Comparison of ENCODE assay signal across 8 cellular contexts in genomic region chr9:128218172-128218517, GRCh38. TPM values are rescaled to one million over a fixed set of nuclear protein-coding genes. Genes with fewer than 3 reads are reported as not detected.
DNase-seq lines count a peak whose midpoint lies in the region; ATAC-seq and TF ChIP-seq lines count a peak whose summit lies in the region.
"Had no signal": no experiment of that assay in that cellular context is flagged by ENCODE, and none has a peak within 500 bp of the region (broad histone marks: within the 10 kb centered on the region; RNA-seq: fewer than 3 reads in every experiment).

No MANE protein-coding gene starts in this region.

- H3K27ac Mint-ChIP-seq in activated naive CD8-positive, alpha-beta T cell treated with anti-CD3 and anti-CD28 coated beads, Interleukin-2, amount 10 ng/mL, durations not matched to agents 7 days and 5 days: peak overlapping the region; percentile 86
- peak overlapping the region; percentile 67 for H3K27ac Mint-ChIP-seq in stimulated activated memory B cell treated with anti-CD40 and anti-IgM and Interleukin-4, amounts not matched to agents 10 μg/mL and 1 μg/mL and 100 μg/mL, for 72 hours

- no peak for TF ChIP-seq RAD21 in IMR-90 (IDR thresholded peaks at IDR 0.05; ENCODE audit: low read length)

- no peak for TF ChIP-seq CTCF in IMR-90 (conservative IDR thresholded peaks at IDR 0.05; ENCODE audit: low read depth, low read length)

- BruUV-seq in IMR-90 (replicated peaks; lab: Mats Ljungman, UMichigan): no TSS peak

- dilution Hi-C loops in IMR-90 (cut with HindIII; ENCODE audit: low sequenced_read_pairs, unreplicated experiment): no loop called here

- TF ChIP-seq POLR2A in IMR-90 (IDR thresholded peaks at IDR 0.05; ENCODE audit: low read depth, low read length): no peak

- intact Hi-C loops in IMR-90 (cut with micrococcal nuclease): no loop called here

- no peak overlapping the region for H4K8ac ChIP-seq in IMR-90 (ENCODE audit: low read depth in 2 of 2, low read length in 2 of 2)

- no peak overlapping the region for H4K5ac ChIP-seq in IMR-90 (ENCODE audit: low read depth, low read length)

- peaks cover 6% of the 10 kb centered on the region; the same call in 1 of the 2 replicates for H3K36me3 ChIP-seq in IMR-90 (ENCODE audit: control insufficient read depth, insufficient read depth, low read length)

- H3K9ac ChIP-seq in IMR-90 (ENCODE audit: low read depth, low read length): no peak overlapping the region

- H3K4me1 ChIP-seq in IMR-90 (ENCODE audit: control insufficient read depth, insufficient read depth, low read length): peaks cover 19% of the 10 kb centered on the region

- no peak overlapping the region for H4K91ac ChIP-seq in IMR-90 (ENCODE audit: insufficient read depth, low read depth, low read length)

- no peak overlapping the region for H3K4me3 ChIP-seq in IMR-90 (ENCODE audit: insufficient read depth, low read depth, low read length)

- H3K9me3 ChIP-seq in IMR-90 (ENCODE audit: control insufficient read depth, insufficient read depth, low read length): no peaks in the 10 kb centered on the region

- 100% methylated on average over 3 of the region's 11 CpGs; no CpG with 5 or more reads in 1 of the 2 experiments for WGBS in IMR-90 (ENCODE audit: extremely low coverage in 2 of 2, insufficient read length in 1 of 2), 2 experiments

- H2BK120ac ChIP-seq in IMR-90 (ENCODE audit: low read depth, low read length): no peak overlapping the region

- no peaks in the 10 kb centered on the region for H3K9me3 Mint-ChIP-seq in activated naive CD8-positive, alpha-beta T cell treated with anti-CD3 and anti-CD28 coated beads, Interleukin-2, amount 10 ng/mL, durations not matched to agents 7 days and 5 days
- no peaks in the 10 kb centered on the region for H3K9me3 Mint-ChIP-seq in stimulated activated memory B cell treated with anti-CD40 and anti-IgM and Interleukin-4, amounts not matched to agents 10 μg/mL and 1 μg/mL and 100 μg/mL, for 72 hours

- H3K14ac ChIP-seq in IMR-90 (replicated peaks; ENCODE audit: low read depth, low read length): no peak overlapping the region

- POLR2A ChIA-PET in IMR-90 (lab: Charles Lee; ENCODE audit: unreplicated experiment): no interaction called here
- POLR2A ChIA-PET in activated naive CD8-positive, alpha-beta T cell treated with anti-CD3 and anti-CD28 coated beads, Interleukin-2, amount 10 ng/mL, durations not matched to agents 7 days and 5 days (lab: Charles Lee): interaction anchor here (0.6 to 1.0 kb wide), 5 partner anchors 32 to 612 kb away, joined by 3 to 6 read pairs (median 3); partner anchors contain the start of genes BBLN, GOLGA2 and SWI5

- H4K20me1 ChIP-seq in IMR-90 (ENCODE audit: insufficient read depth, low read length): 0 out of 2 replicates have a peak, but pooled peaks cover 4% of the 10 kb centered on the region

- H2AK9ac ChIP-seq in IMR-90 (replicated peaks; ENCODE audit: low read depth, low read length, poor library complexity): no peak overlapping the region

- peaks cover 11% of the 10 kb centered on the region for H3K4me1 Mint-ChIP-seq in activated naive CD8-positive, alpha-beta T cell treated with anti-CD3 and anti-CD28 coated beads, Interleukin-2, amount 10 ng/mL, durations not matched to agents 7 days and 5 days
- peaks cover 13% of the 10 kb centered on the region for H3K4me1 Mint-ChIP-seq in stimulated activated memory B cell treated with anti-CD40 and anti-IgM and Interleukin-4, amounts not matched to agents 10 μg/mL and 1 μg/mL and 100 μg/mL, for 72 hours

- peak overlapping the region; percentile 82 for H3K4me3 Mint-ChIP-seq in activated naive CD8-positive, alpha-beta T cell treated with anti-CD3 and anti-CD28 coated beads, Interleukin-2, amount 10 ng/mL, durations not matched to agents 7 days and 5 days
- H3K4me3 Mint-ChIP-seq in stimulated activated memory B cell treated with anti-CD40 and anti-IgM and Interleukin-4, amounts not matched to agents 10 μg/mL and 1 μg/mL and 100 μg/mL, for 72 hours: peak overlapping the region; percentile 71

- H3K4me2 ChIP-seq in IMR-90 (ENCODE audit: low read depth, low read length): no peak overlapping the region

- in situ Hi-C loops in IMR-90 (cut with MboI; ENCODE audit: low sequenced_read_pairs): no loop called here

- no peak overlapping the region; the same call in 1 of the 2 replicates for H3K4ac ChIP-seq in IMR-90 (ENCODE audit: low read depth, low read length)

- H3K79me1 ChIP-seq in IMR-90 (ENCODE audit: low read depth in 1 of 2, low read length in 2 of 2): no peaks in the 10 kb centered on the region; a peak in 1 of 4 replicates

- DNase-seq in IMR-90: no peak
- no peak for DNase-seq in activated naive CD8-positive, alpha-beta T cell treated with anti-CD3 and anti-CD28 coated beads, Interleukin-2, amount 10 ng/mL, durations not matched to agents 7 days and 5 days
- DNase-seq in islet precursor cell: peak; percentile 47
- DNase-seq in NCI-H82 (lab: John Stamatoyannopoulos, UW): no peak
- DNase-seq in SHP77 treated with DMSO at 0.1 percent for 48 hours (lab: John Stamatoyannopoulos, UW): no peak
- no peak for DNase-seq in H4 (ENCODE audit: low spot score)
- DNase-seq: NCI-H446 had no signal

- no peak overlapping the region for H3K18ac ChIP-seq in IMR-90 (ENCODE audit: low read depth, low read length)

- no peak overlapping the region for H2BK5ac ChIP-seq in IMR-90 (ENCODE audit: low read depth, low read length, poor library complexity, severe bottlenecking)

- H3K56ac ChIP-seq in IMR-90 (ENCODE audit: extremely low read depth, insufficient read depth, low read length): no peak overlapping the region

- no peak overlapping the region for H2BK15ac ChIP-seq in IMR-90 (ENCODE audit: low read depth, low read length)

- ATAC-seq in IMR-90 (ENCODE audit: low read depth): no peak
- no peak for ATAC-seq in activated naive CD8-positive, alpha-beta T cell treated with anti-CD3 and anti-CD28 coated beads, Interleukin-2, amount 10 ng/mL, durations not matched to agents 7 days and 5 days (ENCODE audit: low read depth)
- no peak for ATAC-seq in stimulated activated memory B cell treated with anti-CD40 and anti-IgM and Interleukin-4, amounts not matched to agents 10 μg/mL and 1 μg/mL and 100 μg/mL, for 72 hours

- H3K27ac ChIP-seq in IMR-90 (ENCODE audit: insufficient read depth, low read length): no peak overlapping the region

- H3K27me3 ChIP-seq in IMR-90 (ENCODE audit: control insufficient read depth, insufficient read depth, low read length): no peaks in the 10 kb centered on the region

- no peak overlapping the region for H2AK5ac ChIP-seq in IMR-90 (ENCODE audit: low read depth, low read length)

- peaks cover 16% of the 10 kb centered on the region for H3K9me1 ChIP-seq in IMR-90 (ENCODE audit: insufficient read depth, low read length)

- H3K23ac ChIP-seq in IMR-90 (ENCODE audit: low read depth, low read length): no peak overlapping the region

- H2AFZ ChIP-seq in IMR-90 (replicated peaks; ENCODE audit: low read length, poor library complexity): peak overlapping the region; percentile 26

- CTCF ChIA-PET in IMR-90 (lab: Yijun Ruan, JAX): no interaction called here

- no peak overlapping the region for H2BK20ac ChIP-seq in IMR-90 (ENCODE audit: low read depth, low read length)

- H3K36me3 Mint-ChIP-seq in activated naive CD8-positive, alpha-beta T cell treated with anti-CD3 and anti-CD28 coated beads, Interleukin-2, amount 10 ng/mL, durations not matched to agents 7 days and 5 days: no peaks in the 10 kb centered on the region
- no peaks in the 10 kb centered on the region for H3K36me3 Mint-ChIP-seq in stimulated activated memory B cell treated with anti-CD40 and anti-IgM and Interleukin-4, amounts not matched to agents 10 μg/mL and 1 μg/mL and 100 μg/mL, for 72 hours

- peaks cover 11% of the 10 kb centered on the region for H3K27me3 Mint-ChIP-seq in activated naive CD8-positive, alpha-beta T cell treated with anti-CD3 and anti-CD28 coated beads, Interleukin-2, amount 10 ng/mL, durations not matched to agents 7 days and 5 days
- peaks cover 21% of the 10 kb centered on the region for H3K27me3 Mint-ChIP-seq in stimulated activated memory B cell treated with anti-CD40 and anti-IgM and Interleukin-4, amounts not matched to agents 10 μg/mL and 1 μg/mL and 100 μg/mL, for 72 hours

RNA-seq across cellular contexts. Expression of gene DNM1, which starts 15.0 kb away (rescaled TPM):
- 11.4 and 13.6 TPM in 2 replicates for total RNA-seq in IMR-90 (2012; rRNA removed)
- 17.7 and 19.3 TPM in 2 replicates for polyA plus RNA-seq in IMR-90 (2012; rRNA removed)
- 7.8 and 11.0 TPM in 2 replicates for polyA plus RNA-seq in IMR-90 (2012; cell fraction: cytosol; rRNA removed)
- 110 and 165 TPM in 2 replicates for polyA plus RNA-seq in IMR-90 (2012; cell fraction: nucleus; rRNA removed; ENCODE audit: low replicate concordance)
- total RNA-seq in activated naive CD8-positive, alpha-beta T cell treated with anti-CD3 and anti-CD28 coated beads, Interleukin-2, amount 10 ng/mL, durations not matched to agents 7 days and 5 days: 1 to 10 TPM; 1.2 to 1.4 TPM
- 19.7 and 20.0 TPM in 2 replicates for total RNA-seq in H4 (2014; rRNA removed; shearing (Covaris generic))

RNA-seq across cellular contexts. Expression of gene CIZ1, which starts 26.8 kb away (rescaled TPM):
- 13.8 and 20.6 TPM in 2 replicates for total RNA-seq in IMR-90 (2012; rRNA removed)
- 51.9 and 54.4 TPM in 2 replicates for polyA plus RNA-seq in IMR-90 (2012; rRNA removed)
- 31.3 and 33.3 TPM in 2 replicates for polyA plus RNA-seq in IMR-90 (2012; cell fraction: cytosol; rRNA removed)
- 104 and 121 TPM in 2 replicates for polyA plus RNA-seq in IMR-90 (2012; cell fraction: nucleus; rRNA removed; ENCODE audit: low replicate concordance)
- total RNA-seq in activated naive CD8-positive, alpha-beta T cell treated with anti-CD3 and anti-CD28 coated beads, Interleukin-2, amount 10 ng/mL, durations not matched to agents 7 days and 5 days: 100 to 1,000 TPM; 149 to 152 TPM
- 15.5 and 32.0 TPM in 2 replicates for total RNA-seq in H4 (2014; rRNA removed; shearing (Covaris generic))

RNA-seq across cellular contexts. Expression of gene GOLGA2, which starts 57.7 kb away (rescaled TPM):
- total RNA-seq in IMR-90 (2012; rRNA removed): 118 TPM in 2 replicates
- 124 and 146 TPM in 2 replicates for polyA plus RNA-seq in IMR-90 (2012; rRNA removed)
- polyA plus RNA-seq in IMR-90 (2012; cell fraction: cytosol; rRNA removed): 69.6 and 69.8 TPM in 2 replicates
- 168 and 324 TPM in 2 replicates for polyA plus RNA-seq in IMR-90 (2012; cell fraction: nucleus; rRNA removed; ENCODE audit: low replicate concordance)
- total RNA-seq in activated naive CD8-positive, alpha-beta T cell treated with anti-CD3 and anti-CD28 coated beads, Interleukin-2, amount 10 ng/mL, durations not matched to agents 7 days and 5 days: 10 to 100 TPM; 72.6 to 72.7 TPM
- total RNA-seq in H4 (2014; rRNA removed; shearing (Covaris generic)): 40.3 and 56.0 TPM in 2 replicates

RNA-seq across cellular contexts. Expression of gene SWI5, which starts 57.9 kb away (rescaled TPM):
- total RNA-seq in IMR-90 (2012; rRNA removed): 37.5 and 38.9 TPM in 2 replicates
- 93.5 and 99.7 TPM in 2 replicates for polyA plus RNA-seq in IMR-90 (2012; rRNA removed)
- polyA plus RNA-seq in IMR-90 (2012; cell fraction: cytosol; rRNA removed): 67.9 and 73.4 TPM in 2 replicates
- 21.7 and 25.2 TPM in 2 replicates for polyA plus RNA-seq in IMR-90 (2012; cell fraction: nucleus; rRNA removed; ENCODE audit: low replicate concordance)
- total RNA-seq in activated naive CD8-positive, alpha-beta T cell treated with anti-CD3 and anti-CD28 coated beads, Interleukin-2, amount 10 ng/mL, durations not matched to agents 7 days and 5 days: 10 to 100 TPM; 12.3 to 14.3 TPM
- 59.5 and 66.7 TPM in 2 replicates for total RNA-seq in H4 (2014; rRNA removed; shearing (Covaris generic))

RNA-seq across cellular contexts. Expression of gene BBLN, which starts 58.1 kb away (rescaled TPM):
- total RNA-seq in IMR-90 (2012; rRNA removed): 25.1 and 27.5 TPM in 2 replicates
- 103 and 146 TPM in 2 replicates for polyA plus RNA-seq in IMR-90 (2012; rRNA removed)
- polyA plus RNA-seq in IMR-90 (2012; cell fraction: cytosol; rRNA removed): 190 and 213 TPM in 2 replicates
- 36.9 and 66.7 TPM in 2 replicates for polyA plus RNA-seq in IMR-90 (2012; cell fraction: nucleus; rRNA removed; ENCODE audit: low replicate concordance)
- 10 to 100 TPM; 77.6 to 90.9 TPM for total RNA-seq in activated naive CD8-positive, alpha-beta T cell treated with anti-CD3 and anti-CD28 coated beads, Interleukin-2, amount 10 ng/mL, durations not matched to agents 7 days and 5 days
- total RNA-seq in H4 (2014; rRNA removed; shearing (Covaris generic)): 137 and 245 TPM in 2 replicates
